9 cellular contexts compared by ENCODE assay signal in the genomic region with DNA sequence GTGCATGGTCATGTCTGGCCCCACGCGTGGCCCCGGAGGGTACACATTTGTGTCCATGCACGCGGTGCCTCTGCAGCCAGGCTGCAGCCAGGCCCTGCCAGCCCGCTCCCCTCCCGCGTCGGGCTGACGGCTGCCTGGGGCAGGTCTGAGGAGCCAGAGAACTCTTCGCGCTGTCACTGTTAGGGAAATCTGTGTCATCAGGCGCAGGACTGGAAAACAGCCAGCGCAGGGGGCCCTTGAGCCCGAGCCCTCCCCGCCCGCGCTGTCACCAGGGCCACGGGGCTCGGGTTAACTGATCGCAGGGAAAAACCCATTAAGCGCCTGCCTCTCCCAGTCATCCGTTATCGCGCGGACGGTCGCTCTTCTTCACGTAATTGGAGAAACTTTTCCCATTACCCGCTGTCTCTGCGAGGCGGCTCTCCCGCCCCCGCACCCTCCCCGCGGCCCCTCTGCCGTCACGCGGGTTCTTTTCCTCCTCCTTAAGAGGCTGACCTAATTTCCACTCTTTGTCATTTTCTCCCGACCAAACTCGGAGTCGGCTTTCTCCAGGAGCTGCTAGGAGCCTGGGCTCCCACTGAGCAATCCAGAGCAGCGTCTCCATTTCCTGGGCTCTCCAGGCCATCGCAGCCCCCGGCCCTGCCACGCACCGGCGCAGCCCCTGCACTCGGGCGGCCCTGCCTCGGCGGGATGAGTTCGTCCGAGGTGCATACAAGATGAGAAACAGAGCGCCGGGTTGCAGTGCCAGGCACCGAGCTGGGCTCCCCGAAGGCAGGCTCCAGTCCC. TPM values are rescaled to one million over a fixed set of nuclear protein-coding genes. Genes with fewer than 3 reads are reported as not detected.
DNase-seq lines count a peak whose midpoint lies in the region; ATAC-seq, FAIRE-seq and TF ChIP-seq lines count a peak whose summit lies in the region.
"Had no signal": no experiment of that assay in that cellular context is flagged by ENCODE, and none has a peak within 500 bp of the region (broad histone marks: within the 10 kb centered on the region; RNA-seq: fewer than 3 reads in every experiment).

No MANE protein-coding gene starts in this region.

- 8 to 10% methylated on average over 58 of the region's 58 CpGs for WGBS in pancreas, 2 donors

- no peak for TF ChIP-seq CTCF in fibroblast of pulmonary artery (IDR thresholded peaks at IDR 0.05; ENCODE audit: low read length, missing control alignments)
- no peak for TF ChIP-seq CTCF in pancreas (IDR thresholded peaks at IDR 0.05)
- no peak for TF ChIP-seq CTCF in PC-9 (conservative IDR thresholded peaks at IDR 0.05)

- H3F3A ChIP-seq in PC-9 (ENCODE audit: insufficient read depth, low read depth): no peaks in the 10 kb centered on the region

- ATAC-seq in pancreas (peak in 3 of 4 donors; percentile 35 to 49 (median 42)), HG03280 (IDR thresholded peaks at IDR 0.05; ENCODE audit: unreplicated experiment) (no peak)

- no peak for FAIRE-seq in pancreas (lab: Jason Lieb, UNC)

- H3K4me1 ChIP-seq in ES-I3 (ENCODE audit: insufficient read depth, low read length) (peaks cover 7% of the 10 kb centered on the region; the same call in 1 of the 2 replicates), pancreas (peaks cover 0 to 6% (median 0%) of the 10 kb centered on the region in 3 donors), PC-9 (replicated peaks; ENCODE audit: insufficient read depth) (no peaks in the 10 kb centered on the region)

- intact Hi-C loops in pancreas (cut with DNase I): no loop called here
- intact Hi-C loops in PC-9 (cut with micrococcal nuclease; ENCODE audit: unreplicated experiment): no loop called here

- no peak overlapping the region for H2AFZ ChIP-seq in PC-9

- no peaks in the 10 kb centered on the region for H3K9me2 ChIP-seq in PC-9 (ENCODE audit: insufficient read depth)

- peak overlapping the region; percentile 23; the same call in 1 of the 2 replicates for H3K9ac ChIP-seq in ES-I3 (ENCODE audit: low read depth, low read length)

- POLR2A ChIA-PET in PC-9 (lab: Charles Lee; ENCODE audit: unreplicated experiment): no interaction called here

- no peaks in the 10 kb centered on the region for H3K9me3 ChIP-seq in ES-I3 (ENCODE audit: control insufficient read depth, insufficient read depth, low read length)
- no peaks in the 10 kb centered on the region for H3K9me3 ChIP-seq in pancreas
- H3K9me3 ChIP-seq in PC-9 (ENCODE audit: insufficient read depth, low read depth): no peaks in the 10 kb centered on the region

- H3K27me3 ChIP-seq in pancreas: peaks cover 0 to 23% (median 5%) of the 10 kb centered on the region in 4 donors
- peaks cover 41% of the 10 kb centered on the region for H3K27me3 ChIP-seq in PC-9 (ENCODE audit: insufficient read depth, low read depth)

- DNase-seq in NCI-H524 (lab: John Stamatoyannopoulos, UW): peak; percentile 82 to 86
- DNase-seq in fibroblast of pulmonary artery (ENCODE audit: low read depth): peak; percentile 11
- no peak for DNase-seq in pancreas
- DNase-seq in PC-9: no peak
- no peak for DNase-seq in T-helper 1 cell
- DNase-seq in GM19240 (ENCODE audit: insufficient read length, low spot score): no peak

- H3K27ac ChIP-seq in pancreas (no peak overlapping the region), PC-9 (no peak overlapping the region)

- BruUV-seq in PC-9 (replicated peaks; lab: Mats Ljungman, UMichigan): no TSS peak

- no peak overlapping the region for H3K4me2 ChIP-seq in PC-9

- CTCF ChIA-PET in PC-9 (lab: Charles Lee): no interaction called here

- H3K4me3 ChIP-seq in fibroblast of pulmonary artery (replicated peaks; ENCODE audit: low read depth, low read length) (no peak overlapping the region), pancreas (no peak overlapping the region), PC-9 (no peak overlapping the region)

- H3K36me3 ChIP-seq in ES-I3 (ENCODE audit: insufficient read depth, low read length) (no peaks in the 10 kb centered on the region), pancreas (no peaks in the 10 kb centered on the region), PC-9 (ENCODE audit: low read depth) (no peaks in the 10 kb centered on the region)

- no peaks in the 10 kb centered on the region for H4K20me1 ChIP-seq in PC-9 (ENCODE audit: insufficient read depth)

- H3K79me2 ChIP-seq in PC-9 (ENCODE audit: low read depth): no peaks in the 10 kb centered on the region

RNA-seq across cellular contexts. Expression of gene PRR23E, which starts 57.5 kb away (rescaled TPM):
- total RNA-seq in pancreas (not detected), PC-9 (2021) (not detected in 2 replicates)
- not detected for polyA plus RNA-seq in pancreas
- total RNA-seq: NCI-H460 had no signal

Comparison
In these comparisons a context has a peak if more than half of its experiments do, and no peak if none do; other contexts are left out.
1. DNase-seq: peak in NCI-H524 (2 of 2) and fibroblast of pulmonary artery (single experiment); none in pancreas (0 of 6), PC-9 (0 of 2), T-helper 1 cell (0 of 5) and GM19240 (single experiment).